ENCODE assay signal across 1 cellular context in genomic region chr2:209307161-209308001, GRCh38.
TF ChIP-seq lines count a peak whose summit lies in the region.

No MANE protein-coding gene starts in this region.

TF ChIP-seq in WTC11, 78 proteins besides CTCF, POLR2A, EP300 and RAD21 (continued from another document):
- no peak; the same call in 1 of the 2 replicates for TF ChIP-seq USF1 (CRISPR knock-in tag; IDR thresholded peaks at IDR 0.05)
- TF ChIP-seq MXD4 (CRISPR knock-in tag; IDR thresholded peaks at IDR 0.05; ENCODE audit: borderline replicate concordance) = no peak
- no peak for TF ChIP-seq ZNF263 (CRISPR knock-in tag; IDR thresholded peaks at IDR 0.05; ENCODE audit: low read depth)
- TF ChIP-seq NFE2L1 (CRISPR knock-in tag; IDR thresholded peaks at IDR 0.05) = no peak; the same call in 1 of the 2 replicates
- TF ChIP-seq ETV6 (CRISPR knock-in tag; IDR thresholded peaks at IDR 0.05) = no peak; the same call in 1 of the 2 replicates
- no peak for TF ChIP-seq SOX15 (CRISPR knock-in tag; IDR thresholded peaks at IDR 0.05)
- no peak for TF ChIP-seq NR1H2 (CRISPR knock-in tag; IDR thresholded peaks at IDR 0.05)
- peak; percentile 76; the same call in 1 of the 2 replicates for TF ChIP-seq ESRRA (CRISPR knock-in tag; IDR thresholded peaks at IDR 0.05; ENCODE audit: borderline replicate concordance)
- no peak for TF ChIP-seq RELA (CRISPR knock-in tag; IDR thresholded peaks at IDR 0.05; ENCODE audit: borderline replicate concordance)
- TF ChIP-seq NR3C1 (CRISPR knock-in tag; conservative IDR thresholded peaks at IDR 0.05; ENCODE audit: low read depth) = 0 out of 2 replicates have a peak, but pooled peaks have one; percentile 33
- 0 out of 2 replicates have a peak, but pooled peaks have one; percentile 79 for TF ChIP-seq KAT7 (CRISPR knock-in tag; IDR thresholded peaks at IDR 0.05; ENCODE audit: borderline replicate concordance)
- no peak; the same call in 1 of the 2 replicates for TF ChIP-seq CREM (CRISPR knock-in tag; IDR thresholded peaks at IDR 0.05)
- TF ChIP-seq NFATC4 (CRISPR knock-in tag; IDR thresholded peaks at IDR 0.05) = peak; percentile 87
- no peak for TF ChIP-seq ARID4B (CRISPR knock-in tag; IDR thresholded peaks at IDR 0.05; ENCODE audit: borderline replicate concordance)
